ENCODE assay signal across 1 cellular context in genomic region chr12:121766290-121767039, GRCh38.
TF ChIP-seq lines count a peak whose summit lies in the region.

No MANE protein-coding gene starts in this region.

TF ChIP-seq in GM23338, 12 proteins besides CTCF, POLR2A, EP300 and RAD21:
- TF ChIP-seq REST (IDR thresholded peaks at IDR 0.05; ENCODE audit: unreplicated experiment) (no peak), EZH2 (IDR thresholded peaks at IDR 0.05; ENCODE audit: low read depth, unreplicated experiment) (no peak), ZNF331 (CRISPR knock-in tag; IDR thresholded peaks at IDR 0.05; ENCODE audit: low read depth) (no peak), ETS1 (IDR thresholded peaks at IDR 0.05) (no peak), STAT1 (IDR thresholded peaks at IDR 0.05; ENCODE audit: unreplicated experiment) (no peak), ZNF462 (CRISPR knock-in tag; IDR thresholded peaks at IDR 0.05) (no peak), EZH2phosphoT487 (IDR thresholded peaks at IDR 0.05; ENCODE audit: unreplicated experiment) (no peak), CREB1 (CRISPR knock-in tag; IDR thresholded peaks at IDR 0.05; ENCODE audit: low read depth) (no peak), JUNB (IDR thresholded peaks at IDR 0.05; ENCODE audit: unreplicated experiment) (no peak), NANOG (IDR thresholded peaks at IDR 0.05; ENCODE audit: borderline replicate concordance) (no peak), POLR2AphosphoS5 (IDR thresholded peaks at IDR 0.05; ENCODE audit: low read depth) (no peak), ZNF114 (CRISPR knock-in tag; IDR thresholded peaks at IDR 0.05) (no peak)
